Comparison of ENCODE assay signal across 16 cellular contexts in genomic region chr1:183144752-183145151, GRCh38.
"Had no signal": no experiment of that assay in that cellular context is flagged by ENCODE, and none has a peak within 500 bp of the region (broad histone marks: within the 10 kb centered on the region; RNA-seq: fewer than 3 reads in every experiment).

No MANE protein-coding gene starts in this region.

- H3K4me3 ChIP-seq: body of pancreas, colonic mucosa, tibial nerve, vagina had no signal

- ATAC-seq: body of pancreas, right cardiac atrium had no signal

- DNase-seq: activated CD4-positive, alpha-beta T cell treated with anti-CD3 and anti-CD28 coated beads, Interleukin-2, amount 10 ng/mL, durations not matched to agents 7 days and 5 days; activated gamma-delta T cell treated with Interleukin-2 at 50 U/mL for 16 hours; amygdala; body of pancreas; caudate nucleus; colonic mucosa; effector CD4-positive, alpha-beta T cell; foreskin fibroblast; kidney glomerular epithelial cell; nucleus accumbens; right cardiac atrium; small intestine; stimulated activated CD4-positive, alpha-beta T cell treated with anti-CD3 and anti-CD28 coated beads, Interleukin-4, amount 100 ng/mL, for 24 hours; stimulated activated naive CD4-positive, alpha-beta T cell had no signal

- H3K36me3 ChIP-seq: colonic mucosa had no signal

- H3K27ac ChIP-seq: body of pancreas, colonic mucosa had no signal

- H3K9me3 ChIP-seq: body of pancreas, colonic mucosa, tibial nerve, vagina had no signal

- H3K27me3 ChIP-seq: body of pancreas, colonic mucosa, tibial nerve, vagina had no signal
